ENCODE assay signal across 1 cellular context in the genomic region with DNA sequence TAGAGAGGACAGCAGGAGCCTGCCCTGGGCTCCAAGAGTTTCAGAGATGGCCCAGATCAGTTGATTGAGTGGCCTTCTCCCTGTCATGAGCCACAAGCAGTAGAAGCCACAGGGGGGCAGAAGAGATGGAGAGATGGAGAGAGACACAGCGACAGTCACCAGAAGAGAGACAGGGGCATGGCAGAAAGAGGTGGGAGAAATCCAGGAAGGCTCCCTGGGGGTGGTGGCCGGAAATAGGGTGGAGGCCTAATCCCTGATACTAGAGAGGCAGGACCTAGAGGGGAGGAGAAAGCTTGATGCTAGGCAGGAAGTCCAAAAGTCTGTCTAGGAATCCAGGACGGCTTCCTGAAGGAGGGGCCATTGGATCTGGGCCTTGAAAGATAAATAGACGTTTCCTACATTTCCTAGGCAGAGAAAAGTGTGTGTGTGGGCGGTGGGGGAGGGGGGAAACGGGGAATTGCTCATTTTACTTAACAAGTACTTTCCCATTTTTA.
A peak's percentile ranks its signal among the peaks of the same experiment; 100 is the strongest.
TF ChIP-seq lines count a peak whose summit lies in the region.

No MANE protein-coding gene starts in this region.

TF ChIP-seq in K562, 482 proteins besides CTCF, POLR2A, EP300 and RAD21 (continued from another document and continues in another):
- TF ChIP-seq, protein P1, sequence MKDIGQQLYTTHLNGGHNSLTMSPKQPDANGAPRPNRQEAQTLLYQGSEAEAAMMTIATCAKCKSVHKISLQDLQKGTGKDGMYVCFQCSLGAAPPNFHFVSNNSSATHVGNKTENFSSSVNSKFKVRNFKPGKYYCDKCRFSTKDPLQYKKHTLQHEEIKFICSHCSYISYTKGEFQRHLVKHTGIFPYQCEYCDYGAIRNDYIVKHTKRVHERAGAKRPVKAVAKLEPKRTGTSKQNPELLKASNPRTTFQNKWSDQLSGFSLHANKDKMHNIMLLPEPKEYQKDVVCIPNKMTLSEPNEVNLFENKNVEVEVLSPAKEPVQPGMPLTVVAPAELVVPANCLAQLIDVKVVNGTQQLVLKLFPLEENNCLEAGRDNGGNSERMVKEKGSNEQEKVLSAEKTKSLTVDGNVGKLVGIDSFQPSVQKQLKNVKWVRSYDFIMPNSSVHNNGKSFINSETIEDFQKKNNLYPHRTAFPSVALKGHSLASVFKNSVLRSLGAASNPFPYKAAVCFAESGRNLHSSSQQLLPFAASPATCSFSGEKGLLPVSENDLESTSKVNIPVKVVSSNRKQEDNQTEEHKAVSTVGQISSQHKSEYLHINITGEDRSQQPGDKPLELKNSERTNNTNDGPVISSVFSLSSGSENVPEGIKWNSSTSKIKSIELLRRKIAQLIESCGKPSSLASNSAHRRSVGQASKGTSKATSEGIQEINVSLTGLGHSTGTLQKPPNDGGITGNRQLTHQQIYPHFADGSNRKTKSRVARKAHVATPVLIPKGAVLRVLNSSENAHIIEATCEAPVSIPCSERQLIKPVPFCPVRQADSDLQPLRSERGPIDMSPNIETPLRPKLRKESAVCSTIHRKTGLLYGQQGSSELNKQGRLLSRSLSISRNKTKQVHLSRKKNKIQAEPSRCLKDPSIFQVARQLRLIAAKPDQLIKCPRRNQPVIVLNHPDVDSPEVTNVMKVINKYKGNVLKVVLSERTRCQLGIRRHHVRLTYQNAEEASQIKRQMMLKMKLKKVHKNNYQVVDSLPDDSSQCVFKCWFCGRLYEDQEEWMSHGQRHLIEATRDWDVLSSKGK (CRISPR knock-in tag; IDR thresholded peaks at IDR 0.05), result no peak
- TF ChIP-seq KDM2B (CRISPR knock-in tag; IDR thresholded peaks at IDR 0.05) (no peak), KLF16 (IDR thresholded peaks at IDR 0.05) (0 out of 2 replicates have a peak, but pooled peaks have one; percentile 15), SPI1 (IDR thresholded peaks at IDR 0.05; ENCODE audit: borderline replicate concordance, low read depth, low read length) (no peak), PHF21A (IDR thresholded peaks at IDR 0.05; ENCODE audit: borderline replicate concordance, low read depth) (no peak), FOXA3 (CRISPR knock-in tag; conservative IDR thresholded peaks at IDR 0.05 in 1 of 2, IDR thresholded peaks at IDR 0.05 in 1 of 2) (no peak), BRD9 (IDR thresholded peaks at IDR 0.05; ENCODE audit: low read depth, partially characterized antibody) (no peak), E2F3 (CRISPR knock-in tag; IDR thresholded peaks at IDR 0.05) (no peak), DNMT1 (IDR thresholded peaks at IDR 0.05) (no peak), IFI16 (CRISPR knock-in tag; IDR thresholded peaks at IDR 0.05) (no peak), POLR3A (IDR thresholded peaks at IDR 0.05; ENCODE audit: borderline replicate concordance, extremely low read depth, insufficient read depth, insufficient read length) (no peak), RNF2 (IDR thresholded peaks at IDR 0.05) (no peak), RBM15 (IDR thresholded peaks at IDR 0.05; ENCODE audit: insufficient read depth, low read length) (no peak), SREBF2 (CRISPR knock-in tag; IDR thresholded peaks at IDR 0.05) (no peak), RFX5 (IDR thresholded peaks at IDR 0.05; ENCODE audit: low read depth, low read length) (no peak), HDGF (IDR thresholded peaks at IDR 0.05) (peak; percentile 94; the same call in 1 of the 2 replicates), TAF9B (IDR thresholded peaks at IDR 0.05; ENCODE audit: partially characterized antibody) (no peak), SRSF7 (optimal IDR thresholded peaks at IDR 0.05; ENCODE audit: low read depth, low read length) (no peak), CC2D1A (IDR thresholded peaks at IDR 0.05) (peak; percentile 86), PCBP2 (IDR thresholded peaks at IDR 0.05; ENCODE audit: low read depth, low read length, poor library complexity, severe bottlenecking) (no peak), BDP1 (IDR thresholded peaks at IDR 0.05; ENCODE audit: insufficient read depth, insufficient read length) (no peak), NONO (IDR thresholded peaks at IDR 0.05; ENCODE audit: low read depth in 2 of 2, low read length in 1 of 2) (no peak), HMG20A (CRISPR knock-in tag; conservative IDR thresholded peaks at IDR 0.05) (no peak), PML (IDR thresholded peaks at IDR 0.05; ENCODE audit: low read length) (no peak), GTF2F1 (IDR thresholded peaks at IDR 0.05; ENCODE audit: low read depth, low read length) (no peak), RBM17 (IDR thresholded peaks at IDR 0.05; ENCODE audit: borderline replicate concordance, low read depth, low read length) (no peak), NR2C1 (IDR thresholded peaks at IDR 0.05) (no peak), NR2C1 (tag; IDR thresholded peaks at IDR 0.05) (no peak), IRF2 (CRISPR knock-in tag; IDR thresholded peaks at IDR 0.05) (no peak), SOX6 (IDR thresholded peaks at IDR 0.05) (peak; percentile 19; the same call in 1 of the 2 replicates), NR2F6 (CRISPR knock-in tag; IDR thresholded peaks at IDR 0.05) (no peak), NRF1 (conservative IDR thresholded peaks at IDR 0.05 in 1 of 2, IDR thresholded peaks at IDR 0.05 in 1 of 2) (no peak), COPS2 (conservative IDR thresholded peaks at IDR 0.05) (no peak), CCNT2 (IDR thresholded peaks at IDR 0.05; ENCODE audit: borderline replicate concordance, extremely low read depth, insufficient read length, low read depth, low read length) (no peak), PYGO2 (tag; IDR thresholded peaks at IDR 0.05) (no peak), WHSC1 (IDR thresholded peaks at IDR 0.05; ENCODE audit: low read length) (no peak), ZNF232 (CRISPR knock-in tag; IDR thresholded peaks at IDR 0.05) (no peak), SMAD3 (CRISPR knock-in tag; conservative IDR thresholded peaks at IDR 0.05) (no peak), POLR2G (IDR thresholded peaks at IDR 0.05; ENCODE audit: low read depth, low read length) (no peak), ZNF561 (CRISPR knock-in tag; conservative IDR thresholded peaks at IDR 0.05) (no peak), RUNX1 (IDR thresholded peaks at IDR 0.05; ENCODE audit: low read depth) (no peak), ZNF707 (CRISPR knock-in tag; conservative IDR thresholded peaks at IDR 0.05) (no peak), ASH1L (IDR thresholded peaks at IDR 0.05; ENCODE audit: borderline replicate concordance, low read depth, partially characterized antibody) (no peak), ESRRA (IDR thresholded peaks at IDR 0.05; ENCODE audit: borderline replicate concordance, low read depth) (peak; percentile 49; the same call in 1 of the 2 replicates), BRF1 (IDR thresholded peaks at IDR 0.05; ENCODE audit: borderline replicate concordance, extremely low read depth, insufficient read length) (no peak), TAF7 (tag; IDR thresholded peaks at IDR 0.05) (no peak), C11orf30 (IDR thresholded peaks at IDR 0.05; ENCODE audit: low read depth) (no peak), ZNF282 (CRISPR knock-in tag; IDR thresholded peaks at IDR 0.05) (no peak), SRSF3 (IDR thresholded peaks at IDR 0.05; ENCODE audit: insufficient read depth, low read length) (no peak), ZNF444 (CRISPR knock-in tag; IDR thresholded peaks at IDR 0.05) (no peak), OTX1 (CRISPR knock-in tag; IDR thresholded peaks at IDR 0.05) (no peak), GATAD2B (IDR thresholded peaks at IDR 0.05; ENCODE audit: borderline replicate concordance) (no peak), TEAD1 (CRISPR knock-in tag; IDR thresholded peaks at IDR 0.05) (no peak), MAFK (IDR thresholded peaks at IDR 0.05; ENCODE audit: low read length) (no peak), MCM2 (IDR thresholded peaks at IDR 0.05; ENCODE audit: low read depth) (no peak), ZNF134 (CRISPR knock-in tag; conservative IDR thresholded peaks at IDR 0.05) (no peak)
- TF ChIP-seq, protein P2, sequence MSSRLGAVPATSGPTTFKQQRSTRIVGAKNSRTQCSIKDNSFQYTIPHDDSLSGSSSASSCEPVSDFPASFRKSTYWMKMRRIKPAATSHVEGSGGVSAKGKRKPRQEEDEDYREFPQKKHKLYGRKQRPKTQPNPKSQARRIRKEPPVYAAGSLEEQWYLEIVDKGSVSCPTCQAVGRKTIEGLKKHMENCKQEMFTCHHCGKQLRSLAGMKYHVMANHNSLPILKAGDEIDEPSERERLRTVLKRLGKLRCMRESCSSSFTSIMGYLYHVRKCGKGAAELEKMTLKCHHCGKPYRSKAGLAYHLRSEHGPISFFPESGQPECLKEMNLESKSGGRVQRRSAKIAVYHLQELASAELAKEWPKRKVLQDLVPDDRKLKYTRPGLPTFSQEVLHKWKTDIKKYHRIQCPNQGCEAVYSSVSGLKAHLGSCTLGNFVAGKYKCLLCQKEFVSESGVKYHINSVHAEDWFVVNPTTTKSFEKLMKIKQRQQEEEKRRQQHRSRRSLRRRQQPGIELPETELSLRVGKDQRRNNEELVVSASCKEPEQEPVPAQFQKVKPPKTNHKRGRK (tag; IDR thresholded peaks at IDR 0.05), result no peak
- TF ChIP-seq, protein P3, sequence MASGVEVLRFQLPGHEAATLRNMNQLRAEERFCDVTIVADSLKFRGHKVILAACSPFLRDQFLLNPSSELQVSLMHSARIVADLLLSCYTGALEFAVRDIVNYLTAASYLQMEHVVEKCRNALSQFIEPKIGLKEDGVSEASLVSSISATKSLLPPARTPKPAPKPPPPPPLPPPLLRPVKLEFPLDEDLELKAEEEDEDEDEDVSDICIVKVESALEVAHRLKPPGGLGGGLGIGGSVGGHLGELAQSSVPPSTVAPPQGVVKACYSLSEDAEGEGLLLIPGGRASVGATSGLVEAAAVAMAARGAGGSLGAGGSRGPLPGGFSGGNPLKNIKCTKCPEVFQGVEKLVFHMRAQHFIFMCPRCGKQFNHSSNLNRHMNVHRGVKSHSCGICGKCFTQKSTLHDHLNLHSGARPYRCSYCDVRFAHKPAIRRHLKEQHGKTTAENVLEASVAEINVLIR (CRISPR knock-in tag; IDR thresholded peaks at IDR 0.05), result no peak
- TF ChIP-seq, protein P4, sequence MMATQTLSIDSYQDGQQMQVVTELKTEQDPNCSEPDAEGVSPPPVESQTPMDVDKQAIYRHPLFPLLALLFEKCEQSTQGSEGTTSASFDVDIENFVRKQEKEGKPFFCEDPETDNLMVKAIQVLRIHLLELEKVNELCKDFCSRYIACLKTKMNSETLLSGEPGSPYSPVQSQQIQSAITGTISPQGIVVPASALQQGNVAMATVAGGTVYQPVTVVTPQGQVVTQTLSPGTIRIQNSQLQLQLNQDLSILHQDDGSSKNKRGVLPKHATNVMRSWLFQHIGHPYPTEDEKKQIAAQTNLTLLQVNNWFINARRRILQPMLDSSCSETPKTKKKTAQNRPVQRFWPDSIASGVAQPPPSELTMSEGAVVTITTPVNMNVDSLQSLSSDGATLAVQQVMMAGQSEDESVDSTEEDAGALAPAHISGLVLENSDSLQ (IDR thresholded peaks at IDR 0.05), result peak; percentile 83
- TF ChIP-seq, protein P5, sequence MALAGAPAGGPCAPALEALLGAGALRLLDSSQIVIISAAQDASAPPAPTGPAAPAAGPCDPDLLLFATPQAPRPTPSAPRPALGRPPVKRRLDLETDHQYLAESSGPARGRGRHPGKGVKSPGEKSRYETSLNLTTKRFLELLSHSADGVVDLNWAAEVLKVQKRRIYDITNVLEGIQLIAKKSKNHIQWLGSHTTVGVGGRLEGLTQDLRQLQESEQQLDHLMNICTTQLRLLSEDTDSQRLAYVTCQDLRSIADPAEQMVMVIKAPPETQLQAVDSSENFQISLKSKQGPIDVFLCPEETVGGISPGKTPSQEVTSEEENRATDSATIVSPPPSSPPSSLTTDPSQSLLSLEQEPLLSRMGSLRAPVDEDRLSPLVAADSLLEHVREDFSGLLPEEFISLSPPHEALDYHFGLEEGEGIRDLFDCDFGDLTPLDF (CRISPR knock-in tag; IDR thresholded peaks at IDR 0.05), result no peak
- TF ChIP-seq, protein P6, sequence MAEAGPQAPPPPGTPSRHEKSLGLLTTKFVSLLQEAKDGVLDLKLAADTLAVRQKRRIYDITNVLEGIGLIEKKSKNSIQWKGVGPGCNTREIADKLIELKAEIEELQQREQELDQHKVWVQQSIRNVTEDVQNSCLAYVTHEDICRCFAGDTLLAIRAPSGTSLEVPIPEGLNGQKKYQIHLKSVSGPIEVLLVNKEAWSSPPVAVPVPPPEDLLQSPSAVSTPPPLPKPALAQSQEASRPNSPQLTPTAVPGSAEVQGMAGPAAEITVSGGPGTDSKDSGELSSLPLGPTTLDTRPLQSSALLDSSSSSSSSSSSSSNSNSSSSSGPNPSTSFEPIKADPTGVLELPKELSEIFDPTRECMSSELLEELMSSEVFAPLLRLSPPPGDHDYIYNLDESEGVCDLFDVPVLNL (CRISPR knock-in tag; IDR thresholded peaks at IDR 0.05; ENCODE audit: low read depth), result no peak
- TF ChIP-seq, protein P7, sequence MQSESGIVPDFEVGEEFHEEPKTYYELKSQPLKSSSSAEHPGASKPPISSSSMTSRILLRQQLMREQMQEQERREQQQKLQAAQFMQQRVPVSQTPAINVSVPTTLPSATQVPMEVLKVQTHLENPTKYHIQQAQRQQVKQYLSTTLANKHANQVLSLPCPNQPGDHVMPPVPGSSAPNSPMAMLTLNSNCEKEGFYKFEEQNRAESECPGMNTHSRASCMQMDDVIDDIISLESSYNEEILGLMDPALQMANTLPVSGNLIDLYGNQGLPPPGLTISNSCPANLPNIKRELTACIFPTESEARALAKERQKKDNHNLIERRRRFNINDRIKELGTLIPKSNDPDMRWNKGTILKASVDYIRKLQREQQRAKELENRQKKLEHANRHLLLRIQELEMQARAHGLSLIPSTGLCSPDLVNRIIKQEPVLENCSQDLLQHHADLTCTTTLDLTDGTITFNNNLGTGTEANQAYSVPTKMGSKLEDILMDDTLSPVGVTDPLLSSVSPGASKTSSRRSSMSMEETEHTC (IDR thresholded peaks at IDR 0.05), result no peak
- TF ChIP-seq, protein P8, sequence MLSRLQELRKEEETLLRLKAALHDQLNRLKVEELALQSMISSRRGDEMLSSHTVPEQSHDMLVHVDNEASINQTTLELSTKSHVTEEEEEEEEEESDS (CRISPR knock-in tag; IDR thresholded peaks at IDR 0.05), result no peak
- TF ChIP-seq, protein P9, sequence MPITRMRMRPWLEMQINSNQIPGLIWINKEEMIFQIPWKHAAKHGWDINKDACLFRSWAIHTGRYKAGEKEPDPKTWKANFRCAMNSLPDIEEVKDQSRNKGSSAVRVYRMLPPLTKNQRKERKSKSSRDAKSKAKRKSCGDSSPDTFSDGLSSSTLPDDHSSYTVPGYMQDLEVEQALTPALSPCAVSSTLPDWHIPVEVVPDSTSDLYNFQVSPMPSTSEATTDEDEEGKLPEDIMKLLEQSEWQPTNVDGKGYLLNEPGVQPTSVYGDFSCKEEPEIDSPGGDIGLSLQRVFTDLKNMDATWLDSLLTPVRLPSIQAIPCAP (CRISPR knock-in tag; IDR thresholded peaks at IDR 0.05; ENCODE audit: borderline replicate concordance), result no peak
- TF ChIP-seq, protein P10, sequence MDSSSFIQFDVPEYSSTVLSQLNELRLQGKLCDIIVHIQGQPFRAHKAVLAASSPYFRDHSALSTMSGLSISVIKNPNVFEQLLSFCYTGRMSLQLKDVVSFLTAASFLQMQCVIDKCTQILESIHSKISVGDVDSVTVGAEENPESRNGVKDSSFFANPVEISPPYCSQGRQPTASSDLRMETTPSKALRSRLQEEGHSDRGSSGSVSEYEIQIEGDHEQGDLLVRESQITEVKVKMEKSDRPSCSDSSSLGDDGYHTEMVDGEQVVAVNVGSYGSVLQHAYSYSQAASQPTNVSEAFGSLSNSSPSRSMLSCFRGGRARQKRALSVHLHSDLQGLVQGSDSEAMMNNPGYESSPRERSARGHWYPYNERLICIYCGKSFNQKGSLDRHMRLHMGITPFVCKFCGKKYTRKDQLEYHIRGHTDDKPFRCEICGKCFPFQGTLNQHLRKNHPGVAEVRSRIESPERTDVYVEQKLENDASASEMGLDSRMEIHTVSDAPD (CRISPR knock-in tag; IDR thresholded peaks at IDR 0.05), result no peak
